Comparison of ENCODE assay signal across 17 cellular contexts in genomic region chr15:51992953-51993352, GRCh38. TPM values are rescaled to one million over a fixed set of nuclear protein-coding genes. Genes with fewer than 3 reads are reported as not detected.
DNase-seq lines count a peak whose midpoint lies in the region; ATAC-seq, FAIRE-seq and TF ChIP-seq lines count a peak whose summit lies in the region.
"Had no signal": no experiment of that assay in that cellular context is flagged by ENCODE, and none has a peak within 500 bp of the region (broad histone marks: within the 10 kb centered on the region; RNA-seq: fewer than 3 reads in every experiment).

No MANE protein-coding gene starts in this region.

- H3K36me3 ChIP-seq in HEK293 (ENCODE audit: control insufficient read depth in 2 of 2, insufficient read depth in 1 of 2, low read length in 2 of 2) (no peaks in the 10 kb centered on the region), endothelial cell of umbilical vein (ENCODE audit: control insufficient read depth in 2 of 2, extremely low read depth in 1 of 2, insufficient read depth in 2 of 2, low read length in 2 of 2) (no peaks in the 10 kb centered on the region), vagina (no peaks in the 10 kb centered on the region)

- no peak for TF ChIP-seq EP300 in A549 (IDR thresholded peaks at IDR 0.05)

- FAIRE-seq in A549 (lab: Jason Lieb, UNC): no peak
- FAIRE-seq in endothelial cell of umbilical vein (lab: Jason Lieb, UNC): peak; percentile 90
- FAIRE-seq: H1 had no signal

- TF ChIP-seq RAD21 in A549 (conservative IDR thresholded peaks at IDR 0.05 in 1 of 2, IDR thresholded peaks at IDR 0.05 in 1 of 2): no peak

- H2AFZ ChIP-seq in endothelial cell of umbilical vein (ENCODE audit: low read depth, low read length): peak overlapping the region; percentile 45

- no peak for TF ChIP-seq POLR2A in A549 (IDR thresholded peaks at IDR 0.05; ENCODE audit: low read length)
- TF ChIP-seq POLR2A in endothelial cell of umbilical vein (IDR thresholded peaks at IDR 0.05; ENCODE audit: low read depth, low read length): no peak
- no peak for TF ChIP-seq POLR2A in vagina (IDR thresholded peaks at IDR 0.05)

- intact Hi-C loops in endothelial cell of umbilical vein (cut with micrococcal nuclease) (loop anchor here (1.0 kb wide), 2 partner anchors 13 to 26 kb away; partner anchors contain the start of gene MAPK6), vagina (cut with DNase I) (no loop called here)

- H3K9me3 ChIP-seq in A549 (no peaks in the 10 kb centered on the region), HEK293 (ENCODE audit: control insufficient read depth, insufficient read depth, low read depth, low read length) (no peaks in the 10 kb centered on the region), endothelial cell of umbilical vein (replicated peaks; ENCODE audit: control insufficient read depth, insufficient read depth, low read length) (no peaks in the 10 kb centered on the region), vagina (no peaks in the 10 kb centered on the region)

- H3K4me2 ChIP-seq in A549: peak overlapping the region; percentile 27
- peak overlapping the region; percentile 73 for H3K4me2 ChIP-seq in endothelial cell of umbilical vein (ENCODE audit: insufficient read depth, low read length)

- no peaks in the 10 kb centered on the region for H3K79me2 ChIP-seq in endothelial cell of umbilical vein (ENCODE audit: control insufficient read depth, insufficient read depth, low read length)

- 69% methylated on average over 1 of the region's 1 CpG for WGBS in A549 (ENCODE audit: missing lambda C conversion rate)

- peaks cover 37% of the 10 kb centered on the region for H3K4me1 ChIP-seq in A549
- no peaks in the 10 kb centered on the region for H3K4me1 ChIP-seq in HEK293 (ENCODE audit: control insufficient read depth, insufficient read depth, low read length)
- H3K4me1 ChIP-seq in endothelial cell of umbilical vein (ENCODE audit: control insufficient read depth, extremely low read depth, insufficient read depth, low read length): peaks cover 20% of the 10 kb centered on the region
- H3K4me1 ChIP-seq in vagina: peaks cover 17% of the 10 kb centered on the region

- H3K9ac ChIP-seq in endothelial cell of umbilical vein (replicated peaks; ENCODE audit: extremely low read depth, insufficient read depth, low read length): peak overlapping the region; percentile 23

- BruUV-seq in endothelial cell of umbilical vein (replicated peaks; lab: Mats Ljungman, UMichigan): no TSS peak

- H3K9me1 ChIP-seq in endothelial cell of umbilical vein (replicated peaks; ENCODE audit: control insufficient read depth, extremely low read depth, insufficient read depth, low read length): no peaks in the 10 kb centered on the region

- H3K27me3 ChIP-seq in endothelial cell of umbilical vein (ENCODE audit: control insufficient read depth in 2 of 2, insufficient read depth in 2 of 2, low read length in 2 of 2) (no peaks in the 10 kb centered on the region), vagina (no peaks in the 10 kb centered on the region)

- DNase-seq in A549 (ENCODE audit: low read depth in 1 of 2, low spot score in 1 of 2) (peak in 1 of 2 experiments; percentile 47), RWPE1 (ENCODE audit: low spot score) (peak; percentile 73), endothelial cell of umbilical vein (ENCODE audit: low read depth, low spot score) (peak; percentile 74), vagina (ENCODE audit: extremely low spot score in 2 of 2) (no peak), coronary artery (ENCODE audit: low spot score) (no peak)
- no peak for DNase-seq in activated CD4-positive, alpha-beta T cell treated with anti-CD3 and anti-CD28 coated beads, Interleukin-2, amount 50 U/mL, for 1 hour
- DNase-seq: DMS79 treated with DMSO at 0.1 percent for 48 hours; Kasumi-1; NCI-H1436 treated with DMSO at 0.1 percent for 48 hours; NCI-H2081; NCI-H345; NCI-H526 treated with DMSO at 0.1 percent for 48 hours; NK-92 treated with Interleukin-12 subunit alpha and Interleukin-12 subunit beta, amount 100 ng/mL, for 24 hours; Right ventricle myocardium superior had no signal

- no peaks in the 10 kb centered on the region for H4K20me1 ChIP-seq in endothelial cell of umbilical vein (replicated peaks; ENCODE audit: control insufficient read depth, extremely low read depth, insufficient read depth, low read length)

- H3K4me3 ChIP-seq in A549 (no peak overlapping the region), HEK293 (ENCODE audit: low read depth, low read length) (no peak overlapping the region), endothelial cell of umbilical vein (replicated peaks in 1 of 3; ENCODE audit: insufficient read depth in 1 of 3, low read depth in 1 of 3, low read length in 3 of 3) (peak overlapping the region in 1 of 3 experiments; percentile 12), vagina (no peak overlapping the region), coronary artery (no peak overlapping the region)

- POLR2A ChIA-PET in A549 (lab: Yijun Ruan, JAX): interaction anchor here (0.6 to 0.7 kb wide), 2 partner anchors 13 to 21 kb away, joined by 4 read pairs; partner anchors contain the start of gene LEO1
- POLR2A ChIA-PET in HEK293 (lab: Yijun Ruan, JAX): interaction anchor here (0.6 kb wide), 1 partner anchor 38 kb away, joined by 4 read pairs; no protein-coding TSS in a partner anchor
- POLR2A ChIA-PET in RWPE1 (lab: Yijun Ruan, JAX; ENCODE audit: low non-redundant PET): interaction anchor here (0.7 kb wide), 1 partner anchor 22 kb away, joined by 4 read pairs; the partner anchor contains the start of gene LEO1
- POLR2A ChIA-PET in endothelial cell of umbilical vein (lab: Charles Lee): interaction anchor here (0.6 kb wide), 2 partner anchors 28 to 343 kb away, joined by 3 to 6 read pairs; no protein-coding TSS in a partner anchor

- ATAC-seq in A549 (peak; percentile 58 to 59; a peak in 5 of 6 replicates), GM19397 (IDR thresholded peaks at IDR 0.05; ENCODE audit: unreplicated experiment) (no peak)

- peak overlapping the region in 1 of 2 experiments; percentile 2; a peak in 1 of 6 replicates for H3K27ac ChIP-seq in A549
- H3K27ac ChIP-seq in HEK293 (ENCODE audit: extremely low read depth, low read depth, low read length): no peak overlapping the region
- H3K27ac ChIP-seq in RWPE1: peak overlapping the region; percentile 18; the same call in 1 of the 2 replicates
- peak overlapping the region; percentile 27 for H3K27ac ChIP-seq in endothelial cell of umbilical vein (ENCODE audit: insufficient read depth, low read depth, low read length)
- H3K27ac ChIP-seq in vagina: no peak overlapping the region
- no peak overlapping the region for H3K27ac ChIP-seq in coronary artery

- TF ChIP-seq CTCF in A549 (IDR thresholded peaks at IDR 0.05) (no peak), HEK293 (tag by site-specific recombination; IDR thresholded peaks at IDR 0.05) (no peak), RWPE1 (conservative IDR thresholded peaks at IDR 0.05; ENCODE audit: low read depth) (no peak), endothelial cell of umbilical vein (IDR thresholded peaks at IDR 0.05; ENCODE audit: extremely low read depth in 1 of 2, insufficient read depth in 1 of 2, low read depth in 1 of 2, low read length in 2 of 2) (no peak), vagina (IDR thresholded peaks at IDR 0.05) (no peak), coronary artery (IDR thresholded peaks at IDR 0.05) (no peak)

- CTCF ChIA-PET in A549 (lab: Yijun Ruan, JAX): interaction anchor here (1.2 to 2.3 kb wide), 11 partner anchors 9 to 234 kb away, joined by 3 to 9 read pairs (median 4); no protein-coding TSS in a partner anchor
- CTCF ChIA-PET in HEK293 (lab: Yijun Ruan, JAX): no interaction called here
- CTCF ChIA-PET in RWPE1 (lab: Yijun Ruan, JAX): interaction anchor here (0.6 kb wide), 1 partner anchor 842 kb away, joined by 5 read pairs; no protein-coding TSS in a partner anchor
- CTCF ChIA-PET in endothelial cell of umbilical vein (lab: Charles Lee): interaction anchor here (0.7 to 1.9 kb wide), 11 partner anchors 8 to 152 kb away, joined by 3 to 10 read pairs (median 5); partner anchors contain the start of gene LEO1

- dilution Hi-C loops in endothelial cell of umbilical vein (cut with MboI; ENCODE audit: extremely low pct_ligation_motif_present, low sequenced_read_pairs): no loop called here

TF ChIP-seq in endothelial cell of umbilical vein, 7 proteins besides CTCF, POLR2A, EP300 and RAD21 (continues in another document):
- TF ChIP-seq MYC (IDR thresholded peaks at IDR 0.05; ENCODE audit: low read depth, low read length) (no peak), POLR2AphosphoS5 (IDR thresholded peaks at IDR 0.05; ENCODE audit: insufficient read depth, low read depth, low read length) (peak; percentile 37)

RNA-seq across cellular contexts. Expression of gene LEO1, which starts 21.4 kb away (rescaled TPM):
- 19.2 and 22.3 TPM in 2 replicates for polyA plus RNA-seq in A549 (2011; rRNA removed)
- polyA plus RNA-seq in A549 (2012; cell fraction: cytosol; rRNA removed): 7.5 and 10.9 TPM in 2 replicates
- polyA plus RNA-seq in A549 (2012; cell fraction: nucleus; rRNA removed): 3.0 and 6.1 TPM in 2 replicates
- polyA plus RNA-seq in A549 (2017; fragmentation: RNase III; extraction: RNeasy Plus Mini Kit Qiagen cat#74134 plus additional on column Dnase treatment): 60.2 to 61.3 TPM (median 60.3 TPM) in 3 replicates
- polyA minus RNA-seq in A549 (2011; rRNA and poly(A)+ RNA removed): 4.5 and 5.4 TPM in 2 replicates
- total RNA-seq in endothelial cell of umbilical vein: 22.6 and 28.0 TPM in 2 replicates
- polyA plus RNA-seq in endothelial cell of umbilical vein: 0.91 and 1.3 TPM in 2 replicates
- polyA plus RNA-seq in endothelial cell of umbilical vein (2011; cell fraction: cytosol; rRNA removed): 5.1 and 6.9 TPM in 2 replicates
- 6.1 and 6.3 TPM in 2 replicates for polyA plus RNA-seq in endothelial cell of umbilical vein (2011; cell fraction: nucleus; rRNA removed)
- 24.9 and 34.0 TPM in 2 replicates for polyA plus RNA-seq in endothelial cell of umbilical vein (2012)
- 4.8 and 6.1 TPM in 2 replicates for polyA minus RNA-seq in endothelial cell of umbilical vein
- polyA minus RNA-seq in endothelial cell of umbilical vein (2011; cell fraction: cytosol; rRNA and poly(A)+ RNA removed): 5.0 TPM
- 5.7 and 6.8 TPM in 2 replicates for polyA minus RNA-seq in endothelial cell of umbilical vein (2011; cell fraction: nucleus; rRNA and poly(A)+ RNA removed)
- total RNA-seq in vagina: 21.9 TPM

RNA-seq across cellular contexts. Expression of gene MAPK6, which starts 26.1 kb away (rescaled TPM):
- polyA plus RNA-seq in A549 (2011; rRNA removed): 94.7 and 126 TPM in 2 replicates
- 15.3 and 16.6 TPM in 2 replicates for polyA plus RNA-seq in A549 (2012; cell fraction: cytosol; rRNA removed)
- polyA plus RNA-seq in A549 (2012; cell fraction: nucleus; rRNA removed): 5.6 and 9.9 TPM in 2 replicates
- polyA plus RNA-seq in A549 (2017; fragmentation: RNase III; extraction: RNeasy Plus Mini Kit Qiagen cat#74134 plus additional on column Dnase treatment): 46.5 to 49.1 TPM (median 48.4 TPM) in 3 replicates
- polyA minus RNA-seq in A549 (2011; rRNA and poly(A)+ RNA removed): 65.2 and 66.6 TPM in 2 replicates
- 35.7 and 37.4 TPM in 2 replicates for total RNA-seq in endothelial cell of umbilical vein
- 7.3 and 10.9 TPM in 2 replicates for polyA plus RNA-seq in endothelial cell of umbilical vein
- 12.3 and 14.2 TPM in 2 replicates for polyA plus RNA-seq in endothelial cell of umbilical vein (2011; cell fraction: cytosol; rRNA removed)
- 14.5 and 17.0 TPM in 2 replicates for polyA plus RNA-seq in endothelial cell of umbilical vein (2011; cell fraction: nucleus; rRNA removed)
- 25.8 and 32.0 TPM in 2 replicates for polyA plus RNA-seq in endothelial cell of umbilical vein (2012)
- polyA minus RNA-seq in endothelial cell of umbilical vein: 33.4 and 34.5 TPM in 2 replicates
- polyA minus RNA-seq in endothelial cell of umbilical vein (2011; cell fraction: cytosol; rRNA and poly(A)+ RNA removed): 25.5 TPM
- polyA minus RNA-seq in endothelial cell of umbilical vein (2011; cell fraction: nucleus; rRNA and poly(A)+ RNA removed): 18.8 and 27.0 TPM in 2 replicates
- total RNA-seq in vagina: 41.0 TPM

Comparison
In these comparisons a context has a peak if more than half of its experiments do, and no peak if none do; other contexts are left out.
1. DNase-seq: peak in RWPE1 (single experiment) and endothelial cell of umbilical vein (single experiment); none in activated CD4-positive, alpha-beta T cell treated with anti-CD3 and anti-CD28 coated beads, Interleukin-2, amount 50 U/mL, for 1 hour (single experiment), vagina (0 of 2) and coronary artery (single experiment).
2. H3K27ac ChIP-seq: peak in RWPE1 (single experiment) and endothelial cell of umbilical vein (single experiment); none in HEK293 (single experiment), vagina (single experiment) and coronary artery (0 of 2).